21 cellular contexts compared by ENCODE assay signal in genomic region chr22:24177045-24177444, GRCh38.
"Had no signal": no experiment of that assay in that cellular context is flagged by ENCODE, and none has a peak within 500 bp of the region (broad histone marks: within the 10 kb centered on the region; RNA-seq: fewer than 3 reads in every experiment).

No MANE protein-coding gene starts in this region.

- H3K4me3 ChIP-seq: hepatocyte, left lung, skin epidermis, suprapubic skin had no signal

- H3K27me3 Mint-ChIP-seq: activated naive CD8-positive, alpha-beta T cell; brain; central memory CD8-positive, alpha-beta T cell; dendritic cell treated with granulocyte-macrophage colony-stimulating factor and Interleukin-4, amounts not matched to agents 40 ng/mL and 50 ng/mL, for 4 days; effector memory CD8-positive, alpha-beta T cell; memory B cell; natural killer cell treated with Interleukin-12 subunit alpha and Interleukin-12 subunit beta and Interleukin-15 and Interleukin-18, amount 100 ng/mL, for 72 hours had no signal

- H3K4me1 Mint-ChIP-seq: central memory CD8-positive, alpha-beta T cell had no signal

- H2AFZ ChIP-seq: hepatocyte had no signal

- H3K4me2 ChIP-seq: hepatocyte had no signal

- H3K4me3 Mint-ChIP-seq: activated naive CD8-positive, alpha-beta T cell; brain; central memory CD8-positive, alpha-beta T cell; dendritic cell treated with granulocyte-macrophage colony-stimulating factor and Interleukin-4, amounts not matched to agents 40 ng/mL and 50 ng/mL, for 4 days; effector memory CD8-positive, alpha-beta T cell; memory B cell; natural killer cell treated with Interleukin-12 subunit alpha and Interleukin-12 subunit beta and Interleukin-15 and Interleukin-18, amount 100 ng/mL, for 72 hours had no signal

- H3K9me3 ChIP-seq: left lung, suprapubic skin had no signal

- DNase-seq: activated CD4-positive, alpha-beta T cell treated with anti-CD3 and anti-CD28 coated beads, Interleukin-2, amount 50 U/mL, for 48 hours; activated gamma-delta T cell treated with Interleukin-2 at 50 U/mL for 16 hours; activated T-cell treated with anti-CD3 and anti-CD28 coated beads, Interleukin-2, amount 50 U/mL, for 48 hours; amniotic stem cell; effector memory CD8-positive, alpha-beta T cell; islet precursor cell; left lung; retina; stimulated activated CD4-positive, alpha-beta T cell treated with anti-CD3 and anti-CD28 coated beads, Interleukin-4, amount 100 ng/mL, for 24 hours; stimulated activated naive CD4-positive, alpha-beta T cell treated with Interleukin-2 at 50 U/mL for 16 hours had no signal

- H3K27ac Mint-ChIP-seq: activated naive CD8-positive, alpha-beta T cell; brain; memory B cell; natural killer cell treated with Interleukin-12 subunit alpha and Interleukin-12 subunit beta and Interleukin-15 and Interleukin-18, amount 100 ng/mL, for 72 hours had no signal

- H3K27me3 ChIP-seq: hepatocyte, left lung, suprapubic skin had no signal

- H3K27ac ChIP-seq: epithelial cell of prostate, hepatocyte, left lung, suprapubic skin, VCaP had no signal

- H3K36me3 Mint-ChIP-seq: activated naive CD8-positive, alpha-beta T cell; natural killer cell treated with Interleukin-12 subunit alpha and Interleukin-12 subunit beta and Interleukin-15 and Interleukin-18, amount 100 ng/mL, for 72 hours had no signal

- H3K9me3 Mint-ChIP-seq: brain; central memory CD8-positive, alpha-beta T cell; dendritic cell treated with granulocyte-macrophage colony-stimulating factor and Interleukin-4, amounts not matched to agents 40 ng/mL and 50 ng/mL, for 4 days; effector memory CD8-positive, alpha-beta T cell; memory B cell; natural killer cell treated with Interleukin-12 subunit alpha and Interleukin-12 subunit beta and Interleukin-15 and Interleukin-18, amount 100 ng/mL, for 72 hours had no signal
